ENCODE assay signal across 1 cellular context in genomic region chr6:36848658-36849441, GRCh38.
TF ChIP-seq lines count a peak whose summit lies in the region.

No MANE protein-coding gene starts in this region.

TF ChIP-seq in K562, 482 proteins besides CTCF, POLR2A, EP300 and RAD21 (continued from another document and continues in another):
- TF ChIP-seq PBX2 (CRISPR knock-in tag; IDR thresholded peaks at IDR 0.05; ENCODE audit: low read depth) (no peak), PBX2 (tag; conservative IDR thresholded peaks at IDR 0.05; ENCODE audit: low read depth) (peak; percentile 65), ZNF583 (CRISPR knock-in tag; IDR thresholded peaks at IDR 0.05) (no peak), ZNF639 (CRISPR knock-in tag; conservative IDR thresholded peaks at IDR 0.05 in 1 of 2, IDR thresholded peaks at IDR 0.05 in 1 of 2) (no peak), CHCHD3 (CRISPR knock-in tag; IDR thresholded peaks at IDR 0.05) (no peak), CREB3 (tag; conservative IDR thresholded peaks at IDR 0.05; ENCODE audit: low read depth) (no peak), POLR2H (tag; IDR thresholded peaks at IDR 0.05; ENCODE audit: low read depth) (no peak), ZNF384 (IDR thresholded peaks at IDR 0.05; ENCODE audit: low read depth, low read length) (no peak), SRF (CRISPR knock-in tag; IDR thresholded peaks at IDR 0.05) (peak in 1 of 2 experiments; percentile 80; a peak in 1 of 4 replicates), LEF1 (IDR thresholded peaks at IDR 0.05) (no peak; the same call in 1 of the 2 replicates), GATA2 (CRISPR knock-in tag; IDR thresholded peaks at IDR 0.05) (peak; percentile 88), ZNF778 (CRISPR knock-in tag; IDR thresholded peaks at IDR 0.05) (no peak), CBX3 (IDR thresholded peaks at IDR 0.05; ENCODE audit: borderline replicate concordance in 1 of 2, low read length in 2 of 2) (peak in 1 of 2 experiments; percentile 82; a peak in 1 of 3 replicates), KAT7 (CRISPR knock-in tag; IDR thresholded peaks at IDR 0.05; ENCODE audit: borderline replicate concordance) (no peak; the same call in 1 of the 2 replicates), ZNF124 (CRISPR knock-in tag; IDR thresholded peaks at IDR 0.05) (no peak), PHTF2 (CRISPR knock-in tag; IDR thresholded peaks at IDR 0.05) (no peak), ESRRA (IDR thresholded peaks at IDR 0.05; ENCODE audit: borderline replicate concordance, low read depth) (no peak), NFIX (CRISPR knock-in tag; IDR thresholded peaks at IDR 0.05; ENCODE audit: low read depth) (no peak), E2F3 (CRISPR knock-in tag; IDR thresholded peaks at IDR 0.05) (0 out of 2 replicates have a peak, but pooled peaks have one; percentile 46), TOE1 (IDR thresholded peaks at IDR 0.05; ENCODE audit: borderline replicate concordance) (peak; percentile 65; the same call in 1 of the 2 replicates), TOE1 (CRISPR knock-in tag; IDR thresholded peaks at IDR 0.05; ENCODE audit: borderline replicate concordance, low read depth) (no peak), HMGXB4 (CRISPR knock-in tag; IDR thresholded peaks at IDR 0.05) (0 out of 2 replicates have a peak, but pooled peaks have one; percentile 34), ZNF830 (CRISPR knock-in tag; IDR thresholded peaks at IDR 0.05) (no peak), SAFB2 (IDR thresholded peaks at IDR 0.05; ENCODE audit: borderline replicate concordance, low read depth, low read length, severe bottlenecking) (no peak), NCOA1 (IDR thresholded peaks at IDR 0.05; ENCODE audit: low read depth) (no peak; the same call in 1 of the 2 replicates), MCM3 (IDR thresholded peaks at IDR 0.05) (no peak), CBFA2T2 (conservative IDR thresholded peaks at IDR 0.05) (peak; percentile 70), ZNF551 (CRISPR knock-in tag; IDR thresholded peaks at IDR 0.05) (no peak), ZNF407 (IDR thresholded peaks at IDR 0.05; ENCODE audit: low read depth) (no peak), RFX5 (IDR thresholded peaks at IDR 0.05; ENCODE audit: low read depth, low read length) (no peak), ZFX (CRISPR knock-in tag; IDR thresholded peaks at IDR 0.05) (peak; percentile 19; the same call in 1 of the 2 replicates), ZNF174 (CRISPR knock-in tag; IDR thresholded peaks at IDR 0.05) (no peak), KDM1A (IDR thresholded peaks at IDR 0.05) (peak; percentile 71 to 85; a peak in 3 of 4 replicates), E2F1 (CRISPR knock-in tag; IDR thresholded peaks at IDR 0.05) (peak; percentile 19; the same call in 1 of the 2 replicates), PRPF4 (IDR thresholded peaks at IDR 0.05; ENCODE audit: insufficient read depth, low read depth, low read length, poor library complexity, severe bottlenecking) (no peak), FUS (optimal IDR thresholded peaks at IDR 0.05; ENCODE audit: low read depth, low read length) (no peak), THRB (CRISPR knock-in tag; conservative IDR thresholded peaks at IDR 0.05) (no peak), SUPT5H (IDR thresholded peaks at IDR 0.05) (no peak), ZNF263 (CRISPR knock-in tag; IDR thresholded peaks at IDR 0.05; ENCODE audit: borderline replicate concordance) (peak; percentile 58; the same call in 1 of the 2 replicates), BACH1 (tag; IDR thresholded peaks at IDR 0.05) (no peak), ZNF232 (CRISPR knock-in tag; IDR thresholded peaks at IDR 0.05) (no peak), JUND (IDR thresholded peaks at IDR 0.05; ENCODE audit: borderline replicate concordance, low read depth, low read length) (peak; percentile 79; the same call in 1 of the 2 replicates), JUND (tag; IDR thresholded peaks at IDR 0.05; ENCODE audit: borderline replicate concordance, low read depth, low read length) (peak; percentile 64; the same call in 1 of the 3 replicates), EZH2 (IDR thresholded peaks at IDR 0.05; ENCODE audit: borderline replicate concordance, low read depth, low read length) (no peak), RNF2 (IDR thresholded peaks at IDR 0.05) (peak; percentile 58; the same call in 1 of the 2 replicates), CXXC5 (CRISPR knock-in tag; IDR thresholded peaks at IDR 0.05) (peak; percentile 88), MAFG (tag; conservative IDR thresholded peaks at IDR 0.05) (no peak), ZNF431 (CRISPR knock-in tag; IDR thresholded peaks at IDR 0.05) (no peak), THAP12 (CRISPR knock-in tag; IDR thresholded peaks at IDR 0.05) (no peak)
